Comparison of ENCODE assay signal across 15 cellular contexts in the genomic region with DNA sequence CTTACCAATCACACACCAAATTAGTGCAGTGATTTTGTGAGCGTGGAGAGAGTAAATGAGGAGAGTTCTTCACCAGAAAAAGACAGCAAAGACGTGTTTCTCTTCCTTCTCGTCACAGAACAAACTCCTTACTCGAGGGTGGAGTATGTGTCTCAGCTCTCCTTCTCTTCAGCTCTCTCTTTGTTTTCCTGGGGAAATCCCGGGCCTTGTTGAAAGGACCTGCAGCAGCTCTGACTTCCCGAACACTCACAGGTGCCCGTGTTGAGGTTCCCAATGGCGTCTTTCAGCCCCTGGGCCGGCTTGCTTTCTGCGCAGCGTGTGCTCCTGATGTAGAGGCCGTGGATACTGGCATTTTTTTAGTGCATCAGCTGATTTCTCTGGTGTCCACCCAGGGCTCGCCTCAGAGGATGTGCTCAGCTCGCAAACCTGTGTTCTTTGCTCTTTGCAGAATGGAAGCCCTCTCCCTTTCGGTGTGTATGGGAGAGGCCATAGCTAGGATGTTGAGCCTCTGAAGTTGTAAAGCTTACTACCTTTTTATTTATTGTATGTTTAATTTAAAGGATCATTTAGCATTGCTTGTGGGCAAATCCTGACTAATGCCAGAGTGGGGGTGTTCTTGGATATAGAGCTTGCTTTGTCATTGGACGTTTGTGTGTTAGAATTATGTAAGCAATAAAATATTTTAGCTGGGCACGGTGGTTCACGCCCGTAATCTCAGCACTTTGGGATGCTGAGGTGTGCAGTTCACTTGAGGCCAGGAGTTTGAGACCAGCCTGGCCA. TPM values are rescaled to one million over a fixed set of nuclear protein-coding genes. Genes with fewer than 3 reads are reported as not detected.
DNase-seq lines count a peak whose midpoint lies in the region; ATAC-seq and TF ChIP-seq lines count a peak whose summit lies in the region.
"Had no signal": no experiment of that assay in that cellular context is flagged by ENCODE, and none has a peak within 500 bp of the region (broad histone marks: within the 10 kb centered on the region; RNA-seq: fewer than 3 reads in every experiment).

No MANE protein-coding gene starts in this region.

- H3K36me3 ChIP-seq in naive thymus-derived CD4-positive, alpha-beta T cell (ENCODE audit: control insufficient read depth in 2 of 3, insufficient read depth in 3 of 3, low read length in 3 of 3): peaks cover 6 to 67% (median 9%) of the 10 kb centered on the region in 3 experiments

- H3K27ac ChIP-seq in dorsolateral prefrontal cortex: peak overlapping the region in 40 of 59 donors; percentile 1 to 70 (median 42)
- no peak overlapping the region for H3K27ac ChIP-seq in naive thymus-derived CD4-positive, alpha-beta T cell (ENCODE audit: low read depth, low read length)
- H3K27ac ChIP-seq: A549 had no signal

- H3K9me3 Mint-ChIP-seq in activated CD4-positive, alpha-beta memory T cell treated with anti-CD3 and anti-CD28 coated beads for 36 hours: no peaks in the 10 kb centered on the region
- H3K9me3 Mint-ChIP-seq in activated CD4-positive, alpha-beta memory T cell treated with anti-CD3 and anti-CD28 coated beads, Interleukin-2, amount 10 ng/mL, durations not matched to agents 7 days and 5 days: no peaks in the 10 kb centered on the region
- H3K9me3 Mint-ChIP-seq in IgD-negative memory B cell (no peaks in the 10 kb centered on the region), CD14-positive monocyte (no peaks in the 10 kb centered on the region)
- no peaks in the 10 kb centered on the region for H3K9me3 Mint-ChIP-seq in naive thymus-derived CD4-positive, alpha-beta T cell
- H3K9me3 Mint-ChIP-seq: activated CD8-positive, alpha-beta T cell treated with anti-CD3 and anti-CD28 coated beads for 36 hours had no signal

- no peaks in the 10 kb centered on the region for H3K9me3 ChIP-seq in naive thymus-derived CD4-positive, alpha-beta T cell (ENCODE audit: control insufficient read depth in 2 of 3, low read length in 3 of 3)
- H3K9me3 ChIP-seq: A549, thoracic aorta had no signal

- DNase-seq in activated CD4-positive, alpha-beta memory T cell treated with anti-CD3 and anti-CD28 coated beads for 36 hours: no peak
- DNase-seq in activated CD4-positive, alpha-beta memory T cell treated with anti-CD3 and anti-CD28 coated beads, Interleukin-2, amount 10 ng/mL, durations not matched to agents 7 days and 5 days: no peak
- DNase-seq in dorsolateral prefrontal cortex (no peak), RPMI8226 (no peak), CD14-positive monocyte (ENCODE audit: low spot score) (no peak)
- no peak for DNase-seq in naive thymus-derived CD4-positive, alpha-beta T cell
- DNase-seq: activated naive CD4-positive, alpha-beta T cell treated with Interleukin-2 at 50 U/mL for 16 hours; NCI-H1105 treated with DMSO at 0.1 percent for 48 hours; NCI-H524 treated with DMSO at 0.1 percent for 48 hours; stimulated activated CD4-positive, alpha-beta T cell treated with anti-CD3 and anti-CD28 coated beads, Interleukin-12 subunit alpha, Interleukin-12 subunit beta, amount 100 ng/mL, for 4 hours had no signal

- peak overlapping the region; percentile 0 for H3K27ac Mint-ChIP-seq in activated CD4-positive, alpha-beta memory T cell treated with anti-CD3 and anti-CD28 coated beads for 36 hours
- H3K27ac Mint-ChIP-seq in activated CD4-positive, alpha-beta memory T cell treated with anti-CD3 and anti-CD28 coated beads, Interleukin-2, amount 10 ng/mL, durations not matched to agents 7 days and 5 days: no peak overlapping the region
- H3K27ac Mint-ChIP-seq in IgD-negative memory B cell (peak overlapping the region; percentile 96 to 98 (median 96)), CD14-positive monocyte (no peak overlapping the region)
- H3K27ac Mint-ChIP-seq in naive thymus-derived CD4-positive, alpha-beta T cell: peak overlapping the region in 5 of 9 donors; percentile 5 to 82 (median 72)

- peaks cover 53% of the 10 kb centered on the region for H3K36me3 Mint-ChIP-seq in activated CD4-positive, alpha-beta memory T cell treated with anti-CD3 and anti-CD28 coated beads for 36 hours
- peaks cover 51% of the 10 kb centered on the region for H3K36me3 Mint-ChIP-seq in activated CD4-positive, alpha-beta memory T cell treated with anti-CD3 and anti-CD28 coated beads, Interleukin-2, amount 10 ng/mL, durations not matched to agents 7 days and 5 days (ENCODE audit: low read depth)
- H3K36me3 Mint-ChIP-seq in IgD-negative memory B cell (peaks cover 8% of the 10 kb centered on the region), CD14-positive monocyte (peaks cover 74 to 93% of the 10 kb centered on the region in 2 donors)
- peaks cover 9 to 38% (median 16%) of the 10 kb centered on the region in 5 donors for H3K36me3 Mint-ChIP-seq in naive thymus-derived CD4-positive, alpha-beta T cell

- ATAC-seq in naive thymus-derived CD4-positive, alpha-beta T cell: no peak
- ATAC-seq in HG02938 (IDR thresholded peaks at IDR 0.05; ENCODE audit: unreplicated experiment): no peak

- no peaks in the 10 kb centered on the region for H3K27me3 Mint-ChIP-seq in activated CD4-positive, alpha-beta memory T cell treated with anti-CD3 and anti-CD28 coated beads for 36 hours
- H3K27me3 Mint-ChIP-seq in activated CD4-positive, alpha-beta memory T cell treated with anti-CD3 and anti-CD28 coated beads, Interleukin-2, amount 10 ng/mL, durations not matched to agents 7 days and 5 days: no peaks in the 10 kb centered on the region
- H3K27me3 Mint-ChIP-seq in IgD-negative memory B cell (no peaks in the 10 kb centered on the region), CD14-positive monocyte (ENCODE audit: low read depth in 3 of 3) (no peaks in the 10 kb centered on the region)
- H3K27me3 Mint-ChIP-seq in naive thymus-derived CD4-positive, alpha-beta T cell: no peaks in the 10 kb centered on the region
- H3K27me3 Mint-ChIP-seq: activated CD8-positive, alpha-beta T cell treated with anti-CD3 and anti-CD28 coated beads for 36 hours had no signal

- H3K27me3 ChIP-seq in dorsolateral prefrontal cortex: no peaks in the 10 kb centered on the region
- no peaks in the 10 kb centered on the region for H3K27me3 ChIP-seq in naive thymus-derived CD4-positive, alpha-beta T cell (ENCODE audit: control insufficient read depth in 2 of 2, insufficient read depth in 2 of 2, low read length in 2 of 2)

- H3K4me1 Mint-ChIP-seq in activated CD4-positive, alpha-beta memory T cell treated with anti-CD3 and anti-CD28 coated beads for 36 hours (ENCODE audit: low read depth): peaks cover 32% of the 10 kb centered on the region
- peaks cover 26% of the 10 kb centered on the region for H3K4me1 Mint-ChIP-seq in activated CD4-positive, alpha-beta memory T cell treated with anti-CD3 and anti-CD28 coated beads, Interleukin-2, amount 10 ng/mL, durations not matched to agents 7 days and 5 days
- H3K4me1 Mint-ChIP-seq in IgD-negative memory B cell (peaks cover 35 to 44% (median 41%) of the 10 kb centered on the region in 3 donors), CD14-positive monocyte (peaks cover 14% of the 10 kb centered on the region)
- peaks cover 18 to 40% (median 38%) of the 10 kb centered on the region in 7 donors for H3K4me1 Mint-ChIP-seq in naive thymus-derived CD4-positive, alpha-beta T cell

- no peak overlapping the region for H3K4me3 Mint-ChIP-seq in activated CD4-positive, alpha-beta memory T cell treated with anti-CD3 and anti-CD28 coated beads for 36 hours
- no peak overlapping the region for H3K4me3 Mint-ChIP-seq in activated CD4-positive, alpha-beta memory T cell treated with anti-CD3 and anti-CD28 coated beads, Interleukin-2, amount 10 ng/mL, durations not matched to agents 7 days and 5 days
- H3K4me3 Mint-ChIP-seq in IgD-negative memory B cell: peak overlapping the region in 3 of 4 donors; percentile 41 to 90 (median 83)
- no peak overlapping the region for H3K4me3 Mint-ChIP-seq in naive thymus-derived CD4-positive, alpha-beta T cell
- no peak overlapping the region for H3K4me3 Mint-ChIP-seq in CD14-positive monocyte
- H3K4me3 Mint-ChIP-seq: activated CD8-positive, alpha-beta T cell treated with anti-CD3 and anti-CD28 coated beads for 36 hours had no signal

- CTCF ChIA-PET in activated CD4-positive, alpha-beta memory T cell treated with anti-CD3 and anti-CD28 coated beads for 36 hours (lab: Charles Lee): interaction anchor here (1.5 kb wide), 1 partner anchor 20 kb away, joined by 3 read pairs; no protein-coding TSS in a partner anchor
- CTCF ChIA-PET in activated CD4-positive, alpha-beta memory T cell treated with anti-CD3 and anti-CD28 coated beads, Interleukin-2, amount 10 ng/mL, durations not matched to agents 7 days and 5 days (lab: Charles Lee): no interaction called here
- CTCF ChIA-PET in naive thymus-derived CD4-positive, alpha-beta T cell (lab: Charles Lee): interaction anchor here (1.5 kb wide), 1 partner anchor 33 kb away, joined by 3 read pairs; no protein-coding TSS in a partner anchor

- POLR2A ChIA-PET in activated CD4-positive, alpha-beta memory T cell treated with anti-CD3 and anti-CD28 coated beads for 36 hours (lab: Charles Lee): interaction anchor here (0.6 kb wide), 1 partner anchor 85 kb away, joined by 3 read pairs; no protein-coding TSS in a partner anchor
- POLR2A ChIA-PET in activated CD4-positive, alpha-beta memory T cell treated with anti-CD3 and anti-CD28 coated beads, Interleukin-2, amount 10 ng/mL, durations not matched to agents 7 days and 5 days (lab: Charles Lee): no interaction called here
- POLR2A ChIA-PET in naive thymus-derived CD4-positive, alpha-beta T cell (lab: Charles Lee): interaction anchor here (0.6 kb wide), 1 partner anchor 48 kb away, joined by 5 read pairs; no protein-coding TSS in a partner anchor

- no peak overlapping the region for H3K4me3 ChIP-seq in dorsolateral prefrontal cortex
- H3K4me3 ChIP-seq in naive thymus-derived CD4-positive, alpha-beta T cell (ENCODE audit: low read length): no peak overlapping the region
- H3K4me3 ChIP-seq: A549, thoracic aorta had no signal

- TF ChIP-seq CTCF in dorsolateral prefrontal cortex (IDR thresholded peaks at IDR 0.05 in 54 of 56, conservative IDR thresholded peaks at IDR 0.05 in 2 of 56; ENCODE audit: low read depth in 1 of 56, partially characterized antibody in 56 of 56) (no peak), CD14-positive monocyte (IDR thresholded peaks at IDR 0.05) (no peak)

- intact Hi-C loops in activated CD4-positive, alpha-beta memory T cell treated with anti-CD3 and anti-CD28 coated beads for 36 hours (cut with micrococcal nuclease): no loop called here
- intact Hi-C loops in dorsolateral prefrontal cortex (cut with DNase I): no loop called here
- intact Hi-C loops in naive thymus-derived CD4-positive, alpha-beta T cell (cut with micrococcal nuclease): no loop called here
- intact Hi-C loops in CD14-positive monocyte (cut with micrococcal nuclease): loop anchor here in 1 of 2 donors (10.0 kb wide), 1 partner anchor 59 kb away; no protein-coding TSS in a partner anchor

- peaks cover 0 to 4% of the 10 kb centered on the region in 2 donors for H3K4me1 ChIP-seq in naive thymus-derived CD4-positive, alpha-beta T cell (ENCODE audit: control insufficient read depth in 2 of 2, insufficient read depth in 2 of 2, low read length in 2 of 2)
- H3K4me1 ChIP-seq: A549 had no signal

RNA-seq across cellular contexts. Expression of a gene that starts 52.9 kb away (rescaled TPM):
- under 1 TPM; 0.48 to 0.87 TPM for total RNA-seq in activated CD4-positive, alpha-beta memory T cell treated with anti-CD3 and anti-CD28 coated beads for 36 hours
- total RNA-seq in activated CD4-positive, alpha-beta memory T cell treated with anti-CD3 and anti-CD28 coated beads, Interleukin-2, amount 10 ng/mL, durations not matched to agents 7 days and 5 days: 1 to 10 TPM in 1 of 2 experiments, under 1 TPM in 1; 0.48 to 1.1 TPM
- polyA plus RNA-seq in IgD-negative memory B cell (3.4 TPM), CD14-positive monocyte (1 to 10 TPM; 2.8 to 3.0 TPM)
- total RNA-seq in dorsolateral prefrontal cortex: 100 to 1,000 TPM in 2 of 120 experiments, 10 to 100 TPM in 118; 25.5 to 119 (median 63.2) TPM
- total RNA-seq in naive thymus-derived CD4-positive, alpha-beta T cell: 1 to 10 TPM in 2 of 5 experiments, not detected in 3; 1.1 to 9.3 TPM
- not detected for polyA plus RNA-seq in naive thymus-derived CD4-positive, alpha-beta T cell

Comparison
In these comparisons a context has a peak if more than half of its experiments do, and no peak if none do; other contexts are left out.
1. H3K27ac Mint-ChIP-seq: peak in activated CD4-positive, alpha-beta memory T cell treated with anti-CD3 and anti-CD28 coated beads for 36 hours (single experiment), IgD-negative memory B cell (3 of 3) and naive thymus-derived CD4-positive, alpha-beta T cell (5 of 9); none in activated CD4-positive, alpha-beta memory T cell treated with anti-CD3 and anti-CD28 coated beads, Interleukin-2, amount 10 ng/mL, durations not matched to agents 7 days and 5 days (single experiment) and CD14-positive monocyte (0 of 7).
2. H3K4me3 Mint-ChIP-seq: peak in IgD-negative memory B cell (3 of 4); none in activated CD4-positive, alpha-beta memory T cell treated with anti-CD3 and anti-CD28 coated beads for 36 hours (single experiment), activated CD4-positive, alpha-beta memory T cell treated with anti-CD3 and anti-CD28 coated beads, Interleukin-2, amount 10 ng/mL, durations not matched to agents 7 days and 5 days (single experiment), naive thymus-derived CD4-positive, alpha-beta T cell (0 of 10) and CD14-positive monocyte (0 of 2).